In the genomic region with DNA sequence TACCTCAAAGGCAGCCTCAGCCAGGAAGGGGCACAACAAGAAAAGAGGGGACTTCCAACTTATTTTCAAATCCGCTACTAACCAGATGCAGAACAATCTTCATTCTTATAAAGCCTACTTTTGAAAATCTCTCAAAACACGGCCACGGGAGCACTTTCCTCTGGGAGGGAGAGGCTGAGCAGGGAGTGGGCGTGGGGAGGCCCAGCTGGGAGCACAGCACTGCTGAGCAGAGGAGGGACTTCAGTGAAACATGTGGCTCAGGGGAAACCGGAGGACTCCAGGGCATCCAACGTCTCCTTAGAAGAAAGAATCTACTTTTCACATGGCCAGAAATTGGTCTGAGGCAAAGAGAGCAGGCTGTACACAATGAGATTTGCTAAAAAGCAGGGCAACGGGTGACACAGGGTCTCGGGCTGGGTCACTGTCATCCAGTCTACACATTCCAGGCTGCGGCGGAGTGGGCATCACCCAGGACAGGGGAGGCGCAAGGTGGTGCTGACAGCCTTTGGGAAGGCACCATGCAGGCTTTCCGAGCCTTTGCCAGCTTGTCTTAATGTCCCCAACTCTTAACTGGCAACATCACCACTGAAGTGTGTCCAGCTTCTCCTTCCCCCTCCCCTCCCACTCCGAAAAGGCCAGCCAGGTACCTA, we compare ENCODE assay signal across 28 cellular contexts.
DNase-seq lines count a peak whose midpoint lies in the region; TF ChIP-seq lines count a peak whose summit lies in the region.
"Had no signal": no experiment of that assay in that cellular context is flagged by ENCODE, and none has a peak within 500 bp of the region (broad histone marks: within the 10 kb centered on the region; RNA-seq: fewer than 3 reads in every experiment).

No MANE protein-coding gene starts in this region.

- H3K9me3 Mint-ChIP-seq in activated naive CD4-positive, alpha-beta T cell treated with anti-CD3 and anti-CD28 coated beads, Interleukin-2, amount 50 U/mL, for 24 hours, result no peaks in the 10 kb centered on the region
- H3K9me3 Mint-ChIP-seq in activated naive CD4-positive, alpha-beta T cell treated with anti-CD3 and anti-CD28 coated beads for 36 hours, result no peaks in the 10 kb centered on the region
- no peaks in the 10 kb centered on the region for H3K9me3 Mint-ChIP-seq in nephron
- H3K9me3 Mint-ChIP-seq: activated naive CD8-positive, alpha-beta T cell treated with anti-CD3 and anti-CD28 coated beads, Interleukin-2, amount 10 ng/mL, durations not matched to agents 7 days and 5 days had no signal

- peaks cover 6% of the 10 kb centered on the region for H3K36me3 Mint-ChIP-seq in activated naive CD4-positive, alpha-beta T cell treated with anti-CD3 and anti-CD28 coated beads, Interleukin-2, amount 50 U/mL, for 24 hours
- H3K36me3 Mint-ChIP-seq in activated naive CD4-positive, alpha-beta T cell treated with anti-CD3 and anti-CD28 coated beads for 36 hours (ENCODE audit: low read depth), result peaks cover 12% of the 10 kb centered on the region
- peaks cover 74% of the 10 kb centered on the region for H3K36me3 Mint-ChIP-seq in nephron (ENCODE audit: low read depth)

- peak overlapping the region; percentile 51 for H3K27ac Mint-ChIP-seq in activated naive CD4-positive, alpha-beta T cell treated with anti-CD3 and anti-CD28 coated beads, Interleukin-2, amount 50 U/mL, for 24 hours
- no peak overlapping the region for H3K27ac Mint-ChIP-seq in activated naive CD4-positive, alpha-beta T cell treated with anti-CD3 and anti-CD28 coated beads for 36 hours
- peak overlapping the region in 2 of 3 experiments; percentile 22 to 61 for H3K27ac Mint-ChIP-seq in nephron
- H3K27ac Mint-ChIP-seq: activated naive CD8-positive, alpha-beta T cell treated with anti-CD3 and anti-CD28 coated beads, Interleukin-2, amount 10 ng/mL, durations not matched to agents 7 days and 5 days had no signal

- peak overlapping the region; percentile 5 for H3K27ac ChIP-seq in angular gyrus (ENCODE audit: low read depth, low read length)
- H3K27ac ChIP-seq: BLaER1 treated with 17β-estradiol and CSF1 and Interleukin-3, amounts not matched to agents 10 nM and 100 nM; body of pancreas; Peyer's patch; SJSA1; spleen; upper lobe of left lung had no signal

- no peak for DNase-seq in activated naive CD4-positive, alpha-beta T cell treated with anti-CD3 and anti-CD28 coated beads for 36 hours
- no peak for DNase-seq in NCI-H446 (lab: John Stamatoyannopoulos, UW)
- DNase-seq in GDM1 (lab: John Stamatoyannopoulos, UW), result no peak
- no peak for DNase-seq in NOMO-1 treated with DMSO at 0.1 percent for 48 hours (lab: John Stamatoyannopoulos, UW; ENCODE audit: unreplicated experiment)
- DNase-seq in stimulated activated CD4-positive, alpha-beta T cell treated with anti-CD3 and anti-CD28 coated beads, Interleukin-4, amount 100 ng/mL, for 24 hours, result no peak
- DNase-seq: activated CD4-positive, alpha-beta T cell treated with anti-CD3 and anti-CD28 coated beads, Interleukin-2, amount 50 U/mL, for 1 hour; activated naive CD8-positive, alpha-beta T cell treated with anti-CD3 and anti-CD28 coated beads, Interleukin-2, amount 10 ng/mL, durations not matched to agents 7 days and 5 days; activated T-cell treated with anti-CD3 and anti-CD28 coated beads for 4 hours; body of pancreas; DMS 273 treated with DMSO at 0.1 percent for 48 hours; effector CD4-positive, alpha-beta T cell; foreskin melanocyte; hypothalamus; MG63; NCI-H1417 treated with DMSO at 0.1 percent for 48 hours; NCI-H2107; NK-92 treated with Interleukin-12 subunit alpha and Interleukin-12 subunit beta, amount 100 ng/mL, for 24 hours; occipital lobe; Peyer's patch; retina; spleen; T-helper 1 cell had no signal

- intact Hi-C loops in activated naive CD4-positive, alpha-beta T cell treated with anti-CD3 and anti-CD28 coated beads for 36 hours (cut with micrococcal nuclease), result no loop called here

- CTCF ChIA-PET in activated naive CD4-positive, alpha-beta T cell treated with anti-CD3 and anti-CD28 coated beads for 36 hours (lab: Charles Lee), result no interaction called here

- H3K4me3 Mint-ChIP-seq in activated naive CD4-positive, alpha-beta T cell treated with anti-CD3 and anti-CD28 coated beads, Interleukin-2, amount 50 U/mL, for 24 hours, result no peak overlapping the region
- no peak overlapping the region for H3K4me3 Mint-ChIP-seq in activated naive CD4-positive, alpha-beta T cell treated with anti-CD3 and anti-CD28 coated beads for 36 hours
- H3K4me3 Mint-ChIP-seq in nephron, result no peak overlapping the region
- H3K4me3 Mint-ChIP-seq: activated naive CD8-positive, alpha-beta T cell treated with anti-CD3 and anti-CD28 coated beads, Interleukin-2, amount 10 ng/mL, durations not matched to agents 7 days and 5 days had no signal

- no peaks in the 10 kb centered on the region for H3K27me3 Mint-ChIP-seq in activated naive CD4-positive, alpha-beta T cell treated with anti-CD3 and anti-CD28 coated beads, Interleukin-2, amount 50 U/mL, for 24 hours
- no peaks in the 10 kb centered on the region for H3K27me3 Mint-ChIP-seq in activated naive CD4-positive, alpha-beta T cell treated with anti-CD3 and anti-CD28 coated beads for 36 hours (ENCODE audit: low read depth)
- H3K27me3 Mint-ChIP-seq in nephron (ENCODE audit: low read depth), result no peaks in the 10 kb centered on the region
- H3K27me3 Mint-ChIP-seq: activated naive CD8-positive, alpha-beta T cell treated with anti-CD3 and anti-CD28 coated beads, Interleukin-2, amount 10 ng/mL, durations not matched to agents 7 days and 5 days had no signal

- peaks cover 8% of the 10 kb centered on the region for H3K4me1 Mint-ChIP-seq in activated naive CD4-positive, alpha-beta T cell treated with anti-CD3 and anti-CD28 coated beads, Interleukin-2, amount 50 U/mL, for 24 hours
- H3K4me1 Mint-ChIP-seq in activated naive CD4-positive, alpha-beta T cell treated with anti-CD3 and anti-CD28 coated beads for 36 hours (ENCODE audit: low read depth), result peaks cover 9% of the 10 kb centered on the region
- H3K4me1 Mint-ChIP-seq in nephron, result peaks cover 49% of the 10 kb centered on the region
- H3K4me1 Mint-ChIP-seq: activated naive CD8-positive, alpha-beta T cell treated with anti-CD3 and anti-CD28 coated beads, Interleukin-2, amount 10 ng/mL, durations not matched to agents 7 days and 5 days had no signal

- no peak for TF ChIP-seq CTCF in nephron (IDR thresholded peaks at IDR 0.05; ENCODE audit: unreplicated experiment in 3 of 3)
